Comparison of ENCODE assay signal across 18 cellular contexts in genomic region chr6:156359912-156360311, GRCh38.
A peak's percentile ranks its signal among the peaks of the same experiment; 100 is the strongest.
DNase-seq lines count a peak whose midpoint lies in the region; ATAC-seq, FAIRE-seq and TF ChIP-seq lines count a peak whose summit lies in the region.
"Had no signal": no experiment of that assay in that cellular context is flagged by ENCODE, and none has a peak within 500 bp of the region (broad histone marks: within the 10 kb centered on the region; RNA-seq: fewer than 3 reads in every experiment).

No MANE protein-coding gene starts in this region.

- CTCF ChIA-PET in HepG2 (lab: Yijun Ruan, JAX; ENCODE audit: low intra/inter-chr PET ratio, low total read pairs) = no interaction called here

- DNase-seq in HepG2 (ENCODE audit: low spot score) (peak; percentile 19), right lobe of liver (no peak), chondrocyte (ENCODE audit: low spot score) (no peak), type B pancreatic cell (ENCODE audit: extremely low spot score, unreplicated experiment) (no peak), GM19240 (ENCODE audit: insufficient read length, low spot score) (no peak), left colon (no peak)
- DNase-seq: activated CD4-positive, alpha-beta T cell treated with anti-CD3 and anti-CD28 coated beads, Interleukin-2, amount 10 ng/mL, durations not matched to agents 24 days and 14 days; activated naive CD8-positive, alpha-beta T cell treated with anti-CD3 and anti-CD28 coated beads for 36 hours; activated T-cell treated with anti-CD3 and anti-CD28 coated beads for 4 hours; central memory CD4-positive, alpha-beta T cell; NCI-H1930; NCI-H748 treated with DMSO at 0.1 percent for 48 hours; occipital lobe; stimulated activated CD4-positive, alpha-beta T cell treated with anti-CD3 and anti-CD28 coated beads, Interleukin-4, amount 100 ng/mL, for 4 hours; transverse colon had no signal

- TF ChIP-seq CTCF in HepG2 (CRISPR knock-in tag; IDR thresholded peaks at IDR 0.05) = peak; percentile 78
- no peak for TF ChIP-seq CTCF in right lobe of liver (IDR thresholded peaks at IDR 0.05)
- peak; percentile 35; the same call in 1 of the 2 replicates for TF ChIP-seq CTCF in LNCAP (IDR thresholded peaks at IDR 0.05)
- peak; percentile 26 for TF ChIP-seq CTCF in chondrocyte (IDR thresholded peaks at IDR 0.05)
- TF ChIP-seq CTCF in type B pancreatic cell (conservative IDR thresholded peaks at IDR 0.05) = peak; percentile 36

- no peaks in the 10 kb centered on the region for H4K20me1 ChIP-seq in HepG2 (ENCODE audit: insufficient read depth, low read length)

- H3K36me3 ChIP-seq in HepG2 (replicated peaks in 1 of 2; ENCODE audit: control insufficient read depth in 1 of 2, insufficient read depth in 2 of 2, low read length in 2 of 2) (no peaks in the 10 kb centered on the region), right lobe of liver (no peaks in the 10 kb centered on the region)
- H3K36me3 ChIP-seq: transverse colon had no signal

- H3K79me2 ChIP-seq in HepG2 (ENCODE audit: insufficient read depth, low read length) = no peaks in the 10 kb centered on the region

- TF ChIP-seq POLR2A in HepG2 (IDR thresholded peaks at IDR 0.05; ENCODE audit: insufficient read depth in 1 of 2, low read depth in 2 of 2, low read length in 2 of 2) (no peak), right lobe of liver (IDR thresholded peaks at IDR 0.05) (no peak)

- 42% methylated on average over 12 of the region's 12 CpGs for WGBS in HepG2 (ENCODE audit: low lambda C conversion rate)
- 76% methylated on average over 11 of the region's 12 CpGs for WGBS in right lobe of liver (ENCODE audit: insufficient coverage, low coverage, low lambda C conversion rate, missing lambda C conversion rate)

- H3K27ac ChIP-seq in HepG2 (ENCODE audit: extremely low read length, insufficient read depth, low read length) (no peak overlapping the region), right lobe of liver (no peak overlapping the region)
- H3K27ac ChIP-seq: HL-60, transverse colon had no signal

- no peaks in the 10 kb centered on the region for H3K9me3 ChIP-seq in HepG2 (ENCODE audit: low read length)
- H3K9me3 ChIP-seq in right lobe of liver = no peaks in the 10 kb centered on the region
- H3K9me3 ChIP-seq: transverse colon had no signal

- no peak overlapping the region for H3K4me2 ChIP-seq in HepG2 (ENCODE audit: low read depth, low read length)

- H3K27me3 ChIP-seq in HepG2 (ENCODE audit: control insufficient read depth in 1 of 2, insufficient read depth in 2 of 2, low read length in 2 of 2) = peaks cover 0 to 3% of the 10 kb centered on the region in 2 experiments; a peak in 3 of 5 replicates
- no peaks in the 10 kb centered on the region for H3K27me3 ChIP-seq in right lobe of liver
- H3K27me3 ChIP-seq: transverse colon had no signal

- FAIRE-seq in HepG2 (lab: Jason Lieb, UNC) = no peak

- in situ Hi-C loops in HepG2 (cut with HindIII; ENCODE audit: extremely low pct_ligation_motif_present, low pct_unique_long_range_greater_than_20kb) = no loop called here

- no peak overlapping the region for H3K27ac Mint-ChIP-seq in chondrocyte (ENCODE audit: unreplicated experiment)
- no peak overlapping the region for H3K27ac Mint-ChIP-seq in type B pancreatic cell
- H3K27ac Mint-ChIP-seq: activated CD4-positive, alpha-beta T cell treated with anti-CD3 and anti-CD28 coated beads, Interleukin-2, amount 10 ng/mL, durations not matched to agents 24 days and 14 days; activated naive CD8-positive, alpha-beta T cell treated with anti-CD3 and anti-CD28 coated beads for 36 hours had no signal

- peak; percentile 98 for ATAC-seq in HepG2
- ATAC-seq in right lobe of liver = no peak
- ATAC-seq in HG02852 (IDR thresholded peaks at IDR 0.05; ENCODE audit: unreplicated experiment) = no peak
- ATAC-seq in left colon = no peak

- H3K9ac ChIP-seq in HepG2 (ENCODE audit: insufficient read depth, low read depth, low read length) = no peak overlapping the region

- POLR2A ChIA-PET in HepG2 (lab: Yijun Ruan, JAX) = no interaction called here

- no peak overlapping the region for H3K4me3 ChIP-seq in HepG2 (replicated peaks in 1 of 3; ENCODE audit: insufficient read depth in 1 of 3, low read depth in 2 of 3, low read length in 3 of 3)
- H3K4me3 ChIP-seq in right lobe of liver = no peak overlapping the region
- H3K4me3 ChIP-seq: transverse colon had no signal

- intact Hi-C loops in HepG2 (cut with micrococcal nuclease; ENCODE audit: unreplicated experiment) (loop anchor here (5.0 kb wide), 1 partner anchor 183 kb away; no protein-coding TSS in a partner anchor), right lobe of liver (cut with DNase I) (no loop called here), left colon (cut with DNase I, micrococcal nuclease) (no loop called here)

- H3K9me3 Mint-ChIP-seq in chondrocyte (ENCODE audit: low read depth) (peaks cover 15% of the 10 kb centered on the region), type B pancreatic cell (peaks cover 9% of the 10 kb centered on the region)
- H3K9me3 Mint-ChIP-seq: activated naive CD8-positive, alpha-beta T cell treated with anti-CD3 and anti-CD28 coated beads for 36 hours had no signal

- TF ChIP-seq RAD21 in HepG2 (CRISPR knock-in tag; IDR thresholded peaks at IDR 0.05) = peak; percentile 43; the same call in 1 of the 2 replicates

- TF ChIP-seq EP300 in HepG2 (IDR thresholded peaks at IDR 0.05; ENCODE audit: low read depth in 2 of 2, low read length in 2 of 2) (no peak), HepG2 (CRISPR knock-in tag; IDR thresholded peaks at IDR 0.05; ENCODE audit: borderline replicate concordance) (no peak)

- H3K36me3 Mint-ChIP-seq in chondrocyte (ENCODE audit: low read depth) = peaks cover 4% of the 10 kb centered on the region
- no peaks in the 10 kb centered on the region for H3K36me3 Mint-ChIP-seq in type B pancreatic cell

- H3K4me3 Mint-ChIP-seq in chondrocyte (ENCODE audit: unreplicated experiment) (no peak overlapping the region), type B pancreatic cell (no peak overlapping the region)
- H3K4me3 Mint-ChIP-seq: activated CD4-positive, alpha-beta T cell treated with anti-CD3 and anti-CD28 coated beads, Interleukin-2, amount 10 ng/mL, durations not matched to agents 24 days and 14 days; activated naive CD8-positive, alpha-beta T cell treated with anti-CD3 and anti-CD28 coated beads for 36 hours had no signal

- no peak overlapping the region for H2AFZ ChIP-seq in HepG2 (ENCODE audit: low read length)

- H3K4me1 Mint-ChIP-seq in chondrocyte (ENCODE audit: low read depth) = no peaks in the 10 kb centered on the region
- no peaks in the 10 kb centered on the region for H3K4me1 Mint-ChIP-seq in type B pancreatic cell (ENCODE audit: unreplicated experiment)
- H3K4me1 Mint-ChIP-seq: activated CD4-positive, alpha-beta T cell treated with anti-CD3 and anti-CD28 coated beads, Interleukin-2, amount 10 ng/mL, durations not matched to agents 24 days and 14 days; activated naive CD8-positive, alpha-beta T cell treated with anti-CD3 and anti-CD28 coated beads for 36 hours had no signal

- H3K4me1 ChIP-seq in HepG2 (ENCODE audit: insufficient read depth, low read length) (no peaks in the 10 kb centered on the region), right lobe of liver (no peaks in the 10 kb centered on the region)
- H3K4me1 ChIP-seq: transverse colon had no signal

- BruUV-seq in HepG2 (replicated peaks; lab: Mats Ljungman, UMichigan) = no TSS peak

- H3K27me3 Mint-ChIP-seq in chondrocyte (ENCODE audit: low read depth) (peaks cover 5% of the 10 kb centered on the region), type B pancreatic cell (no peaks in the 10 kb centered on the region)
- H3K27me3 Mint-ChIP-seq: activated CD4-positive, alpha-beta T cell treated with anti-CD3 and anti-CD28 coated beads, Interleukin-2, amount 10 ng/mL, durations not matched to agents 24 days and 14 days; activated naive CD8-positive, alpha-beta T cell treated with anti-CD3 and anti-CD28 coated beads for 36 hours had no signal

TF ChIP-seq in HepG2, 621 proteins besides CTCF, POLR2A, EP300 and RAD21:
- peak; percentile 50; the same call in 1 of the 2 replicates for TF ChIP-seq SMC3 (IDR thresholded peaks at IDR 0.05; ENCODE audit: low read length)
- peak; percentile 74 for TF ChIP-seq STAG1 (CRISPR knock-in tag; IDR thresholded peaks at IDR 0.05)
- no peak for TF ChIP-seq HNRNPH1 (optimal IDR thresholded peaks at IDR 0.05; ENCODE audit: low read depth, low read length)

Comparison
In these comparisons a context has a peak if more than half of its experiments do, and no peak if none do; other contexts are left out.
1. CTCF ChIP-seq: peak in HepG2 (single experiment), LNCAP (single experiment), chondrocyte (single experiment) and type B pancreatic cell (single experiment); none in right lobe of liver (0 of 4).